Comparison of ENCODE assay signal across 8 cellular contexts in genomic region chr17:16991349-16992009, GRCh38. TPM values are rescaled to one million over a fixed set of nuclear protein-coding genes. Genes with fewer than 3 reads are reported as not detected.
DNase-seq lines count a peak whose midpoint lies in the region; ATAC-seq and TF ChIP-seq lines count a peak whose summit lies in the region.

No MANE protein-coding gene starts in this region.

- no peaks in the 10 kb centered on the region for H3K27me3 Mint-ChIP-seq in T-helper 17 cell

- H3K36me3 ChIP-seq in DOHH2 (ENCODE audit: control insufficient read depth, low read length) = no peaks in the 10 kb centered on the region
- H3K36me3 ChIP-seq in adrenal gland (replicated peaks in 1 of 2) = no peaks in the 10 kb centered on the region
- H3K36me3 ChIP-seq in left ventricle myocardium inferior = no peaks in the 10 kb centered on the region

- no peak overlapping the region for H3K4me3 ChIP-seq in DOHH2 (ENCODE audit: low read length)
- H3K4me3 ChIP-seq in adrenal gland = no peak overlapping the region
- no peak overlapping the region for H3K4me3 ChIP-seq in left ventricle myocardium inferior

- DNase-seq in LHCN-M2 (ENCODE audit: low read depth) = peak; percentile 57
- DNase-seq in T-helper 17 cell = peak; percentile 66 to 77 (median 67)
- peak; percentile 72 to 89 (median 86) for DNase-seq in adrenal gland
- DNase-seq in left ventricle myocardium inferior = peak; percentile 85
- DNase-seq in retina = peak; percentile 80

- no peaks in the 10 kb centered on the region for H4K20me1 ChIP-seq in DOHH2 (ENCODE audit: control insufficient read depth, insufficient read depth, low read depth, low read length)

- peaks cover 52% of the 10 kb centered on the region for H3K4me1 ChIP-seq in DOHH2 (ENCODE audit: control insufficient read depth, low read length)
- H3K4me1 ChIP-seq in adrenal gland (replicated peaks in 1 of 2) = peaks cover 0 to 12% of the 10 kb centered on the region in 2 donors
- H3K4me1 ChIP-seq in left ventricle myocardium inferior = peaks cover 18% of the 10 kb centered on the region

- 18 to 20% (median 18%) methylated on average over 8 to 16 of the region's 16 CpGs; no CpG with 5 or more reads in 1 of the 4 donors for WGBS in adrenal gland, 4 donors

- H3K79me2 ChIP-seq in DOHH2 (ENCODE audit: control insufficient read depth, low read length) = no peaks in the 10 kb centered on the region

- no peaks in the 10 kb centered on the region for H3K9me2 ChIP-seq in DOHH2 (replicated peaks; ENCODE audit: control insufficient read depth, low read length)

- H3K4me1 Mint-ChIP-seq in T-helper 17 cell = peaks cover 32% of the 10 kb centered on the region

- ATAC-seq in T-helper 17 cell (peak; percentile 62), HG03196 (IDR thresholded peaks at IDR 0.05; ENCODE audit: unreplicated experiment) (no peak), HG03175 (IDR thresholded peaks at IDR 0.05; ENCODE audit: unreplicated experiment) (no peak)

- peaks cover 10% of the 10 kb centered on the region for H3F3A ChIP-seq in DOHH2 (ENCODE audit: control insufficient read depth, insufficient read depth)

- no peaks in the 10 kb centered on the region for H3K27me3 ChIP-seq in DOHH2 (ENCODE audit: control insufficient read depth, low read length)
- H3K27me3 ChIP-seq in adrenal gland = no peaks in the 10 kb centered on the region
- no peaks in the 10 kb centered on the region for H3K27me3 ChIP-seq in left ventricle myocardium inferior (ENCODE audit: low read depth)

- H3K9me3 ChIP-seq in DOHH2 (ENCODE audit: control insufficient read depth, insufficient read depth, low read length) = no peaks in the 10 kb centered on the region
- no peaks in the 10 kb centered on the region for H3K9me3 ChIP-seq in T-helper 17 cell (ENCODE audit: control insufficient read depth, low read length, poor library complexity, severe bottlenecking)
- H3K9me3 ChIP-seq in adrenal gland (replicated peaks in 1 of 3) = no peaks in the 10 kb centered on the region
- no peaks in the 10 kb centered on the region for H3K9me3 ChIP-seq in left ventricle myocardium inferior (replicated peaks)

- no peaks in the 10 kb centered on the region for H3K36me3 Mint-ChIP-seq in T-helper 17 cell (ENCODE audit: low read depth)

- peak; percentile 93 for TF ChIP-seq CTCF in DOHH2 (IDR thresholded peaks at IDR 0.05; ENCODE audit: low read depth, low read length, poor library complexity, severe bottlenecking)
- TF ChIP-seq CTCF in adrenal gland (IDR thresholded peaks at IDR 0.05) = peak; percentile 61 to 88 (median 72)
- TF ChIP-seq CTCF in left ventricle myocardium inferior (IDR thresholded peaks at IDR 0.05; ENCODE audit: borderline replicate concordance) = peak; percentile 82

- H3K27ac ChIP-seq in DOHH2 (ENCODE audit: low read depth, low read length) (no peak overlapping the region), adrenal gland (no peak overlapping the region), left ventricle myocardium inferior (replicated peaks) (no peak overlapping the region)

- intact Hi-C loops in adrenal gland (cut with DNase I) = loop anchor here in 1 of 2 donors (5.0 kb wide), 1 partner anchor 454 kb away; no protein-coding TSS in a partner anchor
- intact Hi-C loops in left ventricle myocardium inferior (cut with micrococcal nuclease) = no loop called here

- peak overlapping the region; percentile 75 for H3K4me3 Mint-ChIP-seq in T-helper 17 cell

- H3K4me2 ChIP-seq in DOHH2 (ENCODE audit: low read length) = 0 out of 2 replicates have a peak overlapping the region, but pooled peaks have one; percentile 24

- no peak for TF ChIP-seq POLR2A in adrenal gland (IDR thresholded peaks at IDR 0.05)

- no peak overlapping the region for H3K27ac Mint-ChIP-seq in T-helper 17 cell

RNA-seq across cellular contexts. Expression of gene TNFRSF13B, which starts 19.6 kb away (rescaled TPM):
- total RNA-seq in LHCN-M2 (2014; rRNA removed) = not detected in 2 replicates
- not detected for polyA plus RNA-seq in LHCN-M2 (2012)
- total RNA-seq in T-helper 17 cell = 1 to 10 TPM in 1 of 2 donors, not detected in 1; 1.1 TPM
- not detected for total RNA-seq in adrenal gland
- under 1 TPM in 2 of 3 donors, not detected in 1; 0.18 to 0.48 TPM for polyA plus RNA-seq in adrenal gland
- not detected for total RNA-seq in left ventricle myocardium inferior

RNA-seq across cellular contexts. Expression of gene MPRIP, which starts 50.8 kb away (rescaled TPM):
- 198 and 224 TPM in 2 replicates for total RNA-seq in LHCN-M2 (2014; rRNA removed)
- polyA plus RNA-seq in LHCN-M2 (2012) = 296 TPM
- 100 to 1,000 TPM; 268 to 269 TPM for total RNA-seq in T-helper 17 cell
- total RNA-seq in adrenal gland = 100 to 1,000 TPM; 109 to 234 (median 168) TPM
- 100 to 1,000 TPM; 174 to 231 (median 176) TPM for polyA plus RNA-seq in adrenal gland
- 350 TPM for total RNA-seq in left ventricle myocardium inferior
